Comparison of ENCODE assay signal across 24 cellular contexts in the genomic region with DNA sequence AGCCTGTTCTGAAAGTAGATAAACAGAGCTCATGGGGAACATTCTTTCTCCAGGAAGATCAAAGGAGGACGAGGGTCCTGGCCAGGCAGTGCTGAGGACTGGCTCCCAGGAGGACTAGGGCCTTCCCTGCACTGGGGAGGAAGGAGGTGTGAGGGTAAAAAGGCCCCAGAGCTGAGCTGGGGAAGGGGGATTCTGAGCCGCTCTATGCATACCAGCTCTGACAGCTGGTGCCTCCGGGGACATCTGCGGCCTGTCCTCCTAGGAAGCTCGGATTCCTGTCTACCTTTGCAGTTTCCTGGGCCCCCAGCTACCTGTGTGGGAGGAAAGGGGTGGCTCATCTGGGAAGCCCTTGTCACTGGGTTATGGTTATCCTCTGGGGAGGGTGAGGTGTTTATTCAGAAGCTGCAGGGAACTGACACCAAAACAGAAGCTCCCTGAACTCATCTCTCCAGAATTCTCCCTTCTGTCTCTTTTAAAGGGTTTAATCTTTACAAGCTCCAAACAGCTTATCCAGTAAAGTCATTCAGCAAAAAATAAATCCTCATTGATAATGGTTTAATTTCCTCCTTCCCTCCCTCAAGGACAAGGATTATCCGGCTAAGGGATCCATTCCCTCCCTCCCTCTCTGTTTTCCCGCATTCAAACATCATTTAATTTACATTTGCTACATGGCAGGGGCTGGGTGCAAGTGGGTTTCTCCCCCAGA. TPM values are rescaled to one million over a fixed set of nuclear protein-coding genes. Genes with fewer than 3 reads are reported as not detected.
DNase-seq lines count a peak whose midpoint lies in the region; ATAC-seq and TF ChIP-seq lines count a peak whose summit lies in the region.
"Had no signal": no experiment of that assay in that cellular context is flagged by ENCODE, and none has a peak within 500 bp of the region (broad histone marks: within the 10 kb centered on the region; RNA-seq: fewer than 3 reads in every experiment).

No MANE protein-coding gene starts in this region.

- H3K27ac ChIP-seq in BLaER1 (peak overlapping the region; percentile 85), endodermal cell (ENCODE audit: low read depth, low read length) (no peak overlapping the region), neuronal stem cell (replicated peaks; ENCODE audit: low read length) (no peak overlapping the region)
- H3K27ac ChIP-seq: ascending aorta, ovary, PC-9, right atrium auricular region had no signal

- H3K14ac ChIP-seq in neuronal stem cell (ENCODE audit: low read length) = no peak overlapping the region

- H2AFZ ChIP-seq in neuronal stem cell (ENCODE audit: low read length) = peak overlapping the region; percentile 6
- H2AFZ ChIP-seq: PC-9 had no signal

- H2BK15ac ChIP-seq in neuronal stem cell (ENCODE audit: low read length) = no peak overlapping the region

- no peak overlapping the region for H2BK12ac ChIP-seq in neuronal stem cell (ENCODE audit: low read length)

- H3K9me3 ChIP-seq in BLaER1 (no peaks in the 10 kb centered on the region), endodermal cell (ENCODE audit: control insufficient read depth, low read length) (no peaks in the 10 kb centered on the region), neuronal stem cell (replicated peaks in 1 of 2; ENCODE audit: control insufficient read depth in 2 of 2, insufficient read depth in 1 of 2, low read depth in 1 of 2, low read length in 2 of 2) (no peaks in the 10 kb centered on the region)
- H3K9me3 ChIP-seq: ascending aorta, ovary, right atrium auricular region had no signal

- no peaks in the 10 kb centered on the region for H3K36me3 ChIP-seq in BLaER1
- no peaks in the 10 kb centered on the region for H3K36me3 ChIP-seq in endodermal cell (ENCODE audit: control insufficient read depth, insufficient read depth, low read length)
- no peaks in the 10 kb centered on the region for H3K36me3 ChIP-seq in neuronal stem cell (replicated peaks in 1 of 2; ENCODE audit: control insufficient read depth in 2 of 2, insufficient read depth in 2 of 2, low read length in 2 of 2)
- H3K36me3 ChIP-seq: ascending aorta, ovary, right atrium auricular region had no signal

- no peak overlapping the region for H2BK120ac ChIP-seq in neuronal stem cell (ENCODE audit: low read depth, low read length)

- no peak for ATAC-seq in HG03378 (IDR thresholded peaks at IDR 0.05; ENCODE audit: unreplicated experiment)
- no peak for ATAC-seq in GM21619 (IDR thresholded peaks at IDR 0.05; ENCODE audit: unreplicated experiment)
- ATAC-seq: natural killer cell had no signal

- no peak overlapping the region for H2BK5ac ChIP-seq in neuronal stem cell (ENCODE audit: low read length)

- H3K27ac Mint-ChIP-seq in endodermal cell = no peak overlapping the region
- H3K27ac Mint-ChIP-seq: activated CD4-positive, alpha-beta memory T cell treated with anti-CD3 and anti-CD28 coated beads, Interleukin-2, amount 10 ng/mL, durations not matched to agents 7 days and 5 days; activated naive CD8-positive, alpha-beta T cell; CD4-positive, alpha-beta T cell; natural killer cell had no signal

- H3K79me1 ChIP-seq in neuronal stem cell (ENCODE audit: low read depth, low read length) = no peaks in the 10 kb centered on the region

- H3K4me3 Mint-ChIP-seq in endodermal cell = no peak overlapping the region
- H3K4me3 Mint-ChIP-seq: activated CD4-positive, alpha-beta memory T cell treated with anti-CD3 and anti-CD28 coated beads, Interleukin-2, amount 10 ng/mL, durations not matched to agents 7 days and 5 days; activated naive CD8-positive, alpha-beta T cell; CD4-positive, alpha-beta T cell; natural killer cell had no signal

- H3K18ac ChIP-seq in neuronal stem cell (ENCODE audit: low read length) = no peak overlapping the region

- H3K9ac ChIP-seq in BLaER1 (peak overlapping the region; percentile 43; the same call in 1 of the 2 replicates), endodermal cell (ENCODE audit: extremely low read depth, low read length, poor library complexity, severe bottlenecking) (no peak overlapping the region), neuronal stem cell (ENCODE audit: low read depth, low read length, poor library complexity) (no peak overlapping the region)

- TF ChIP-seq CTCF in endodermal cell (conservative IDR thresholded peaks at IDR 0.05) = no peak

- H4K8ac ChIP-seq in neuronal stem cell (ENCODE audit: low read depth, low read length) = no peak overlapping the region

- H3K4ac ChIP-seq in neuronal stem cell (ENCODE audit: low read length) = no peak overlapping the region

- H3K4me3 ChIP-seq in BLaER1 (no peak overlapping the region), endodermal cell (ENCODE audit: low read length) (no peak overlapping the region), neuronal stem cell (ENCODE audit: low read length in 2 of 2) (no peak overlapping the region)
- H3K4me3 ChIP-seq: ascending aorta, ovary, PC-9, right atrium auricular region had no signal

- peak overlapping the region; percentile 11 for H3K23ac ChIP-seq in neuronal stem cell (ENCODE audit: low read depth, low read length, poor library complexity)

- H3K36me3 Mint-ChIP-seq in endodermal cell (ENCODE audit: low read depth) = no peaks in the 10 kb centered on the region
- H3K36me3 Mint-ChIP-seq: activated naive CD8-positive, alpha-beta T cell; natural killer cell had no signal

- H3K4me2 ChIP-seq in BLaER1 (peak overlapping the region; percentile 84), neuronal stem cell (ENCODE audit: insufficient read depth, low read length, poor library complexity, severe bottlenecking) (no peak overlapping the region)
- H3K4me2 ChIP-seq: PC-9 had no signal

- no peaks in the 10 kb centered on the region for H4K20me1 ChIP-seq in BLaER1

- H3K4me1 Mint-ChIP-seq in endodermal cell = peaks cover 25% of the 10 kb centered on the region
- H3K4me1 Mint-ChIP-seq: activated CD4-positive, alpha-beta memory T cell treated with anti-CD3 and anti-CD28 coated beads, Interleukin-2, amount 10 ng/mL, durations not matched to agents 7 days and 5 days; natural killer cell had no signal

- H3K27me3 ChIP-seq in BLaER1 (no peaks in the 10 kb centered on the region), endodermal cell (ENCODE audit: control insufficient read depth, insufficient read depth, low read length, poor library complexity, severe bottlenecking) (no peaks in the 10 kb centered on the region), neuronal stem cell (ENCODE audit: control insufficient read depth in 3 of 3, insufficient read depth in 3 of 3, low read depth in 1 of 3, low read length in 3 of 3) (peaks cover 0 to 3% (median 0%) of the 10 kb centered on the region in 3 experiments)
- H3K27me3 ChIP-seq: ascending aorta, ovary, right atrium auricular region had no signal

- H3K4me1 ChIP-seq in BLaER1 (peaks cover 60% of the 10 kb centered on the region), endodermal cell (ENCODE audit: control insufficient read depth, insufficient read depth, low read length) (no peaks in the 10 kb centered on the region), neuronal stem cell (ENCODE audit: control insufficient read depth in 2 of 2, insufficient read depth in 1 of 2, low read depth in 1 of 2, low read length in 2 of 2) (peaks cover 2 to 12% of the 10 kb centered on the region in 2 donors)
- H3K4me1 ChIP-seq: ascending aorta, right atrium auricular region had no signal

- DNase-seq in NCI-H2171 (lab: John Stamatoyannopoulos, UW) = peak; percentile 80
- DNase-seq in endodermal cell = peak; percentile 64
- no peak for DNase-seq in neuronal stem cell (ENCODE audit: low spot score)
- DNase-seq in NCI-H345 (lab: John Stamatoyannopoulos, UW) = no peak
- no peak for DNase-seq in cerebellar nuclear complex (lab: John Stamatoyannopoulos, UW)
- DNase-seq: 8988T; activated CD4-positive, alpha-beta memory T cell treated with anti-CD3 and anti-CD28 coated beads, Interleukin-2, amount 10 ng/mL, durations not matched to agents 7 days and 5 days; activated CD4-positive, alpha-beta T cell treated with anti-CD3 and anti-CD28 coated beads for 1 hour; caudate nucleus; CD4-positive, alpha-beta T cell; natural killer cell; NCI-H1436 treated with DMSO at 0.1 percent for 48 hours; NCI-H510A treated with DMSO at 0.1 percent for 48 hours; NK-92 treated with Interleukin-12 subunit alpha and Interleukin-12 subunit beta, amount 100 ng/mL, for 24 hours; ovary; PC-9; Right ventricle myocardium superior; T-helper 2 cell had no signal

- H4K91ac ChIP-seq in neuronal stem cell (ENCODE audit: low read depth, low read length, poor library complexity) = no peak overlapping the region

- H2AK5ac ChIP-seq in neuronal stem cell (ENCODE audit: low read depth, low read length) = no peak overlapping the region

- 76 to 93% methylated on average over 3 to 7 of the region's 7 CpGs for WGBS in endodermal cell (ENCODE audit: insufficient coverage in 1 of 2, insufficient read length in 1 of 2), 2 experiments
- WGBS in neuronal stem cell (ENCODE audit: extremely low coverage in 2 of 2, insufficient read length in 2 of 2, insufficient replicate concordance in 1 of 2), 2 donors = no CpG with 5 or more reads among the region's 7 CpGs

- peaks cover 3% of the 10 kb centered on the region for H3K9me3 Mint-ChIP-seq in endodermal cell
- H3K9me3 Mint-ChIP-seq: activated CD4-positive, alpha-beta memory T cell treated with anti-CD3 and anti-CD28 coated beads, Interleukin-2, amount 10 ng/mL, durations not matched to agents 7 days and 5 days; CD4-positive, alpha-beta T cell; natural killer cell had no signal

- peaks cover 1% of the 10 kb centered on the region for H3K27me3 Mint-ChIP-seq in endodermal cell (ENCODE audit: insufficient read depth)
- H3K27me3 Mint-ChIP-seq: activated CD4-positive, alpha-beta memory T cell treated with anti-CD3 and anti-CD28 coated beads, Interleukin-2, amount 10 ng/mL, durations not matched to agents 7 days and 5 days; activated naive CD8-positive, alpha-beta T cell; CD4-positive, alpha-beta T cell had no signal

RNA-seq across cellular contexts. Expression of a gene that starts 31.0 kb away (rescaled TPM):
- 10 to 100 TPM; 27.0 to 35.3 TPM for total RNA-seq in endodermal cell
- polyA plus RNA-seq in endodermal cell (2013, experiment 1 of 2) = 22.5 TPM
- polyA plus RNA-seq in endodermal cell (2013, experiment 2 of 2) = 20.2 TPM
- polyA plus RNA-seq in neuronal stem cell (2013, experiment 1 of 2) = 27.0 TPM
- polyA plus RNA-seq in neuronal stem cell (2013, experiment 2 of 2) = 26.9 TPM

RNA-seq across cellular contexts. Expression of a gene that starts 49.0 kb away (rescaled TPM):
- total RNA-seq in endodermal cell = 10 to 100 TPM; 17.3 to 27.4 TPM
- polyA plus RNA-seq in endodermal cell (2013, experiment 1 of 2) = 31.0 TPM
- polyA plus RNA-seq in endodermal cell (2013, experiment 2 of 2) = 28.6 TPM
- polyA plus RNA-seq in neuronal stem cell (2013, experiment 1 of 2) = 19.2 TPM
- polyA plus RNA-seq in neuronal stem cell (2013, experiment 2 of 2) = 18.7 TPM

Comparison
In these comparisons a context has a peak if more than half of its experiments do, and no peak if none do; other contexts are left out.
1. DNase-seq: peak in NCI-H2171 (single experiment) and endodermal cell (single experiment); none in neuronal stem cell (single experiment), NCI-H345 (single experiment) and cerebellar nuclear complex (0 of 2).